2 cellular contexts compared by ENCODE assay signal in genomic region chr1:22975694-22976093, GRCh38.
TF ChIP-seq lines count a peak whose summit lies in the region.

No MANE protein-coding gene starts in this region.

TF ChIP-seq in A549, 52 proteins besides CTCF, POLR2A, EP300 and RAD21:
- TF ChIP-seq ESRRA (IDR thresholded peaks at IDR 0.05; ENCODE audit: borderline replicate concordance, low read length): no peak
- no peak for TF ChIP-seq JUN (IDR thresholded peaks at IDR 0.05)
- no peak for TF ChIP-seq EHF (CRISPR knock-in tag; IDR thresholded peaks at IDR 0.05)
- TF ChIP-seq PHF8 (IDR thresholded peaks at IDR 0.05; ENCODE audit: borderline replicate concordance, low read depth): no peak
- no peak for TF ChIP-seq FOSB (CRISPR knock-in tag; IDR thresholded peaks at IDR 0.05)
- no peak for TF ChIP-seq ZC3H11A (IDR thresholded peaks at IDR 0.05)

TF ChIP-seq in K562, 482 proteins besides CTCF, POLR2A, EP300 and RAD21:
- TF ChIP-seq FOSL1 (tag; conservative IDR thresholded peaks at IDR 0.05): no peak; the same call in none of the 2 replicates
- no peak for TF ChIP-seq HDAC1 (IDR thresholded peaks at IDR 0.05)
- no peak for TF ChIP-seq BACH1 (tag; IDR thresholded peaks at IDR 0.05)
- TF ChIP-seq SMARCE1 (IDR thresholded peaks at IDR 0.05): no peak
- no peak for TF ChIP-seq SIX5 (IDR thresholded peaks at IDR 0.05; ENCODE audit: borderline replicate concordance in 1 of 2, insufficient read depth in 1 of 2, low read depth in 1 of 2, low read length in 2 of 2)
- no peak for TF ChIP-seq STAT5A (IDR thresholded peaks at IDR 0.05; ENCODE audit: borderline replicate concordance, low read length)
- TF ChIP-seq, protein P1, sequence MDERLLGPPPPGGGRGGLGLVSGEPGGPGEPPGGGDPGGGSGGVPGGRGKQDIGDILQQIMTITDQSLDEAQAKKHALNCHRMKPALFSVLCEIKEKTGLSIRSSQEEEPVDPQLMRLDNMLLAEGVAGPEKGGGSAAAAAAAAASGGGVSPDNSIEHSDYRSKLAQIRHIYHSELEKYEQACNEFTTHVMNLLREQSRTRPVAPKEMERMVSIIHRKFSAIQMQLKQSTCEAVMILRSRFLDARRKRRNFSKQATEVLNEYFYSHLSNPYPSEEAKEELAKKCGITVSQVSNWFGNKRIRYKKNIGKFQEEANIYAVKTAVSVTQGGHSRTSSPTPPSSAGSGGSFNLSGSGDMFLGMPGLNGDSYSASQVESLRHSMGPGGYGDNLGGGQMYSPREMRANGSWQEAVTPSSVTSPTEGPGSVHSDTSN (CRISPR knock-in tag; IDR thresholded peaks at IDR 0.05; ENCODE audit: low read depth): no peak
- TF ChIP-seq, protein P1 (tag; conservative IDR thresholded peaks at IDR 0.05; ENCODE audit: low read depth): no peak
- TF ChIP-seq ARID1B (IDR thresholded peaks at IDR 0.05): no peak
- no peak for TF ChIP-seq RBM39 (optimal IDR thresholded peaks at IDR 0.05; ENCODE audit: low read depth, low read length)
- no peak for TF ChIP-seq ETV1 (tag; conservative IDR thresholded peaks at IDR 0.05; ENCODE audit: low read depth)
- no peak for TF ChIP-seq NFE2L1 (tag; IDR thresholded peaks at IDR 0.05; ENCODE audit: borderline replicate concordance, low read depth)
- no peak for TF ChIP-seq ZNF197 (CRISPR knock-in tag; IDR thresholded peaks at IDR 0.05; ENCODE audit: low read depth)
- TF ChIP-seq ZNF778 (CRISPR knock-in tag; IDR thresholded peaks at IDR 0.05): no peak
- no peak for TF ChIP-seq VEZF1 (CRISPR knock-in tag; IDR thresholded peaks at IDR 0.05)
- no peak for TF ChIP-seq UBTF (IDR thresholded peaks at IDR 0.05; ENCODE audit: borderline replicate concordance in 1 of 2, low read depth in 2 of 2, low read length in 2 of 2)
- TF ChIP-seq ZNF282 (CRISPR knock-in tag; IDR thresholded peaks at IDR 0.05): no peak
- TF ChIP-seq ZNF165 (CRISPR knock-in tag; IDR thresholded peaks at IDR 0.05; ENCODE audit: borderline replicate concordance): no peak
- no peak for TF ChIP-seq ZNF699 (CRISPR knock-in tag; IDR thresholded peaks at IDR 0.05; ENCODE audit: insufficient replicate concordance)
- TF ChIP-seq ZNF347 (CRISPR knock-in tag; IDR thresholded peaks at IDR 0.05; ENCODE audit: low read depth): no peak
- TF ChIP-seq LEF1 (IDR thresholded peaks at IDR 0.05): no peak
TF ChIP-seq in K562: peak in this region for 0.
